ENCODE assay signal across 9 cellular contexts in the genomic region with DNA sequence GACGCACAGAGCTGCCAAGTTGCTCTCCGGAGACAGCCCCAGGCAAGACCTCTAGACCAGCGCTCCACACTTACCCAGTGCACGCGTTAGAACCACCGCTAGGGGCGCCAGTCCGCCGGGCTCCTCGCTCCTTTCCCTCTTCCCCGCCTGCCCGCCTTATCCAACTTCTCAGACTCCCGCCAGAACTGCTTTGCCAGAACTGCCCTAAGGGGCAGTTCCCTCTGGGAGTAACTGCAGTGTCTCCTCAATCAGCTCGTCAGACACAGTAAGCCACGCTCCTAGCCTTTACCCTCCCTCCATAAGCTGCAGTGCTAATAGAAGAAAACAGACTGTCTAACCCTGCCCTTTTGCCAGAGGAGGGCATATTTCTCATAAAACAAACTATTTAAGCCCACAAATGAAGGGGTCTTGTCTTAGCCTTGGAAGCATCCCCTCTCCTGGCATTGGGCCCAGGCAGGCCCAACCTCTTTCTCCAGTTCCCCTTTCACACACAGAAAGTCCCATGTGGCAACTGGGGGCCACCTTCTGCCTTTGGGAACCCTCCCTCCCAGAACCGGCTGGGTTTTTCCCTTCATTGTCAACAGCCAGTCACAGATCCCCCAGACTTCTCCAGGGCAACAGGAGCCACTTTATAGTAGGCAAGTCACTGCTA.
A peak's percentile ranks its signal among the peaks of the same experiment; 100 is the strongest.
DNase-seq lines count a peak whose midpoint lies in the region; ATAC-seq and TF ChIP-seq lines count a peak whose summit lies in the region.
"Had no signal": no experiment of that assay in that cellular context is flagged by ENCODE, and none has a peak within 500 bp of the region (broad histone marks: within the 10 kb centered on the region; RNA-seq: fewer than 3 reads in every experiment).

No MANE protein-coding gene starts in this region.

- peaks cover 90% of the 10 kb centered on the region for H3K4me1 ChIP-seq in DOHH2 (ENCODE audit: control insufficient read depth, low read length)

- H3K9me3 ChIP-seq in DOHH2 (ENCODE audit: control insufficient read depth, insufficient read depth, low read length), result no peaks in the 10 kb centered on the region

- H4K20me1 ChIP-seq in DOHH2 (ENCODE audit: control insufficient read depth, insufficient read depth, low read depth, low read length), result no peaks in the 10 kb centered on the region

- H3F3A ChIP-seq in DOHH2 (ENCODE audit: control insufficient read depth, insufficient read depth), result peaks cover 17% of the 10 kb centered on the region

- H3K4me3 ChIP-seq in DOHH2 (ENCODE audit: low read length), result peak overlapping the region; percentile 89

- ATAC-seq in HG02981 (IDR thresholded peaks at IDR 0.05; ENCODE audit: unreplicated experiment) (peak; percentile 22), HG03097 (IDR thresholded peaks at IDR 0.05; ENCODE audit: low FRiP score, unreplicated experiment) (no peak)

- no peaks in the 10 kb centered on the region for H3K27me3 ChIP-seq in DOHH2 (ENCODE audit: control insufficient read depth, low read length)

- H3K9me2 ChIP-seq in DOHH2 (replicated peaks; ENCODE audit: control insufficient read depth, low read length), result no peaks in the 10 kb centered on the region

- peak overlapping the region; percentile 87 for H3K27ac ChIP-seq in DOHH2 (ENCODE audit: low read depth, low read length)
- H3K27ac ChIP-seq: epithelial cell of prostate had no signal

- H3K79me2 ChIP-seq in DOHH2 (ENCODE audit: control insufficient read depth, low read length), result peaks cover 47% of the 10 kb centered on the region

- peaks cover 40% of the 10 kb centered on the region for H3K36me3 ChIP-seq in DOHH2 (ENCODE audit: control insufficient read depth, low read length)

- DNase-seq in NCI-H345 treated with DMSO at 0.1 percent for 48 hours (lab: John Stamatoyannopoulos, UW; ENCODE audit: unreplicated experiment) (peak; percentile 54), kidney tubule cell (ENCODE audit: low spot score) (peak; percentile 80)
- DNase-seq in activated CD4-positive, CD25-positive, alpha-beta regulatory T cell treated with anti-CD3 and anti-CD28 coated beads, Interleukin-2, amount 50 U/mL, for 72 hours, result peak; percentile 85
- DNase-seq in central memory CD4-positive, alpha-beta T cell, result peak; percentile 57
- DNase-seq in stimulated activated CD4-positive, alpha-beta T cell treated with anti-CD3 and anti-CD28 coated beads, Interleukin-1b, Interleukin-23, amount 100 ng/mL, for 1 hour (ENCODE audit: low read depth in 2 of 2), result peak; percentile 41 to 76

- H3K4me2 ChIP-seq in DOHH2 (ENCODE audit: low read length), result peak overlapping the region; percentile 84

- TF ChIP-seq CTCF in DOHH2 (IDR thresholded peaks at IDR 0.05; ENCODE audit: low read depth, low read length, poor library complexity, severe bottlenecking), result peak; percentile 98
